In genomic region chr1:223010552-223011229, GRCh38 we compare ENCODE assay signal across 1 cellular context.
TF ChIP-seq lines count a peak whose summit lies in the region.

No MANE protein-coding gene starts in this region.

TF ChIP-seq in HepG2, 621 proteins besides CTCF, POLR2A, EP300 and RAD21 (continued from another document and continues in another):
- no peak for TF ChIP-seq ZNF142 (CRISPR knock-in tag; IDR thresholded peaks at IDR 0.05)
- TF ChIP-seq SRF (IDR thresholded peaks at IDR 0.05; ENCODE audit: low read depth, low read length), result no peak
- TF ChIP-seq ZNF530 (CRISPR knock-in tag; IDR thresholded peaks at IDR 0.05; ENCODE audit: low read depth), result no peak
- TF ChIP-seq ZNF496 (CRISPR knock-in tag; IDR thresholded peaks at IDR 0.05; ENCODE audit: insufficient replicate concordance), result no peak
- no peak for TF ChIP-seq SOX6 (IDR thresholded peaks at IDR 0.05)
- TF ChIP-seq SOX6 (CRISPR knock-in tag; IDR thresholded peaks at IDR 0.05), result 0 out of 2 replicates have a peak, but pooled peaks have one; percentile 9
- TF ChIP-seq ZBTB10 (CRISPR knock-in tag; IDR thresholded peaks at IDR 0.05; ENCODE audit: borderline replicate concordance), result no peak
- no peak for TF ChIP-seq ZNF564 (CRISPR knock-in tag; IDR thresholded peaks at IDR 0.05)
- TF ChIP-seq ZNF407 (CRISPR knock-in tag; IDR thresholded peaks at IDR 0.05; ENCODE audit: not compliant biosample characterization), result no peak
- no peak for TF ChIP-seq NFYB (CRISPR knock-in tag; IDR thresholded peaks at IDR 0.05)
- peak; percentile 39; the same call in 1 of the 2 replicates for TF ChIP-seq AHDC1 (CRISPR knock-in tag; IDR thresholded peaks at IDR 0.05; ENCODE audit: borderline replicate concordance)
- TF ChIP-seq ELF4 (CRISPR knock-in tag; IDR thresholded peaks at IDR 0.05; ENCODE audit: borderline replicate concordance), result no peak
- TF ChIP-seq ARID5B (CRISPR knock-in tag; IDR thresholded peaks at IDR 0.05), result peak; percentile 70
- no peak for TF ChIP-seq DRAP1 (CRISPR knock-in tag; IDR thresholded peaks at IDR 0.05)
- no peak for TF ChIP-seq THAP11 (CRISPR knock-in tag; IDR thresholded peaks at IDR 0.05)
- TF ChIP-seq ZNF562 (CRISPR knock-in tag; IDR thresholded peaks at IDR 0.05; ENCODE audit: borderline replicate concordance), result no peak
- TF ChIP-seq ZFP62 (CRISPR knock-in tag; IDR thresholded peaks at IDR 0.05), result no peak
- no peak for TF ChIP-seq SMC3 (IDR thresholded peaks at IDR 0.05; ENCODE audit: low read length)
- TF ChIP-seq HNF4A (CRISPR knock-in tag; IDR thresholded peaks at IDR 0.05), result peak; percentile 18; the same call in 1 of the 2 replicates
